1 cellular context compared by ENCODE assay signal in genomic region chr22:22178992-22179391, GRCh38.
TF ChIP-seq lines count a peak whose summit lies in the region.

No MANE protein-coding gene starts in this region.

TF ChIP-seq in K562, 482 proteins besides CTCF, POLR2A, EP300 and RAD21 (continued from another document and continues in another):
- TF ChIP-seq ZNF407 (IDR thresholded peaks at IDR 0.05; ENCODE audit: low read depth) (no peak), NR2C1 (IDR thresholded peaks at IDR 0.05) (no peak), NR2C1 (tag; IDR thresholded peaks at IDR 0.05) (no peak), ZEB2 (IDR thresholded peaks at IDR 0.05) (peak; percentile 71; the same call in 1 of the 2 replicates), ZNF445 (CRISPR knock-in tag; IDR thresholded peaks at IDR 0.05; ENCODE audit: low read depth) (no peak), FOXP4 (CRISPR knock-in tag; IDR thresholded peaks at IDR 0.05; ENCODE audit: borderline replicate concordance) (no peak), ZNF507 (tag; conservative IDR thresholded peaks at IDR 0.05) (no peak), PHB2 (IDR thresholded peaks at IDR 0.05; ENCODE audit: low read depth) (no peak), SIX5 (IDR thresholded peaks at IDR 0.05; ENCODE audit: borderline replicate concordance in 1 of 2, insufficient read depth in 1 of 2, low read depth in 1 of 2, low read length in 2 of 2) (no peak), MAFF (IDR thresholded peaks at IDR 0.05; ENCODE audit: low read length) (peak; percentile 89), POLR2AphosphoS5 (IDR thresholded peaks at IDR 0.05; ENCODE audit: control insufficient read depth, insufficient read depth, low read depth, low read length) (no peak), ZNF695 (CRISPR knock-in tag; IDR thresholded peaks at IDR 0.05) (no peak), HNRNPH1 (optimal IDR thresholded peaks at IDR 0.05; ENCODE audit: low read depth, low read length) (no peak), NRF1 (conservative IDR thresholded peaks at IDR 0.05 in 1 of 2, IDR thresholded peaks at IDR 0.05 in 1 of 2) (no peak), CC2D1A (IDR thresholded peaks at IDR 0.05) (no peak), HLTF (IDR thresholded peaks at IDR 0.05) (no peak), POLR3A (IDR thresholded peaks at IDR 0.05; ENCODE audit: borderline replicate concordance, extremely low read depth, insufficient read depth, insufficient read length) (no peak), MCM2 (IDR thresholded peaks at IDR 0.05; ENCODE audit: low read depth) (no peak), ATF4 (CRISPR knock-in tag; IDR thresholded peaks at IDR 0.05) (no peak), ELF4 (CRISPR knock-in tag; IDR thresholded peaks at IDR 0.05) (peak; percentile 17; the same call in 1 of the 2 replicates), SETDB1 (IDR thresholded peaks at IDR 0.05; ENCODE audit: low read length) (no peak), MAFK (IDR thresholded peaks at IDR 0.05; ENCODE audit: low read length) (peak; percentile 93), ZNF766 (CRISPR knock-in tag; conservative IDR thresholded peaks at IDR 0.05) (no peak), ZNF165 (CRISPR knock-in tag; IDR thresholded peaks at IDR 0.05; ENCODE audit: borderline replicate concordance) (0 out of 2 replicates have a peak, but pooled peaks have one; percentile 42), ZNF449 (CRISPR knock-in tag; IDR thresholded peaks at IDR 0.05) (no peak), RERE (CRISPR knock-in tag; IDR thresholded peaks at IDR 0.05; ENCODE audit: borderline replicate concordance) (0 out of 2 replicates have a peak, but pooled peaks have one; percentile 30), GABPB1 (CRISPR knock-in tag; IDR thresholded peaks at IDR 0.05) (no peak), TCFL5 (CRISPR knock-in tag; conservative IDR thresholded peaks at IDR 0.05) (no peak), USF2 (CRISPR knock-in tag; IDR thresholded peaks at IDR 0.05) (no peak), TSC22D4 (tag; IDR thresholded peaks at IDR 0.05) (no peak), BCLAF1 (IDR thresholded peaks at IDR 0.05; ENCODE audit: borderline replicate concordance in 1 of 2, control insufficient read depth in 1 of 2, low read depth in 2 of 2, low read length in 1 of 2) (no peak)
